In the genomic region with DNA sequence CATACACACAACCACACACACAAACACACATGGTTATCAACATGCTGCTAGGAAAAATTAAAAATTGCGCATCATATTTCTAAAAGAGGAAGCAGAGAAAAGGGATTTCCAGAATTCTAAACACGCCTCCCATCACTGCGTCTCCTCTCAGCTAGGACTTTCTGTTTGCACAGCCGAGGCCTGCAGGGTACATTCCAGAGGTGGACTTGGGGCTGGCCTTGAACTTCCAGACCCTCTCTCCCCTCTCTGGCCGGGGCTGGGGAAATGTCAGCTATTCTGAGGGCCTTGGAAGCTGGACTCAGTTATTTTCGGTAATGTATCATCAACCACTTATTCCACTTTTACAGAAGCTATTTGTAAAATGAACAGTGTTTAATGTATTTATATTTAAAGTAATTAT, we compare ENCODE assay signal across 1 cellular context.
TF ChIP-seq lines count a peak whose summit lies in the region.

No MANE protein-coding gene starts in this region.

TF ChIP-seq in GM23338, 12 proteins besides CTCF, POLR2A, EP300 and RAD21 (continued from another document):
- no peak for TF ChIP-seq ZNF462 (CRISPR knock-in tag; IDR thresholded peaks at IDR 0.05)
- TF ChIP-seq ZNF114 (CRISPR knock-in tag; IDR thresholded peaks at IDR 0.05): no peak
- TF ChIP-seq ZNF331 (CRISPR knock-in tag; IDR thresholded peaks at IDR 0.05; ENCODE audit: low read depth): no peak
- no peak for TF ChIP-seq EZH2 (IDR thresholded peaks at IDR 0.05; ENCODE audit: low read depth, unreplicated experiment)
- TF ChIP-seq REST (IDR thresholded peaks at IDR 0.05; ENCODE audit: unreplicated experiment): no peak
- TF ChIP-seq NANOG (IDR thresholded peaks at IDR 0.05; ENCODE audit: borderline replicate concordance): no peak
- no peak for TF ChIP-seq CREB1 (CRISPR knock-in tag; IDR thresholded peaks at IDR 0.05; ENCODE audit: low read depth)
TF ChIP-seq in GM23338: peak in this region for 0.
